Comparison of ENCODE assay signal across 1 cellular context in genomic region chr12:9910716-9911421, GRCh38.
TF ChIP-seq lines count a peak whose summit lies in the region.

No MANE protein-coding gene starts in this region.

TF ChIP-seq in Ishikawa, 13 proteins besides CTCF, POLR2A, EP300 and RAD21 (continued from another document):
- no peak for TF ChIP-seq TEAD4 (IDR thresholded peaks at IDR 0.05)
- no peak for TF ChIP-seq TAF1 (IDR thresholded peaks at IDR 0.05; ENCODE audit: low read depth)
- TF ChIP-seq, protein P1, sequence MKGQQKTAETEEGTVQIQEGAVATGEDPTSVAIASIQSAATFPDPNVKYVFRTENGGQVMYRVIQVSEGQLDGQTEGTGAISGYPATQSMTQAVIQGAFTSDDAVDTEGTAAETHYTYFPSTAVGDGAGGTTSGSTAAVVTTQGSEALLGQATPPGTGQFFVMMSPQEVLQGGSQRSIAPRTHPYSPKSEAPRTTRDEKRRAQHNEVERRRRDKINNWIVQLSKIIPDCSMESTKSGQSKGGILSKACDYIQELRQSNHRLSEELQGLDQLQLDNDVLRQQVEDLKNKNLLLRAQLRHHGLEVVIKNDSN (IDR thresholded peaks at IDR 0.05) = peak; percentile 32; the same call in 1 of the 2 replicates
- TF ChIP-seq TCF12 (IDR thresholded peaks at IDR 0.05; ENCODE audit: low read depth) = peak; percentile 43; the same call in 1 of the 2 replicates
- no peak for TF ChIP-seq MAX (IDR thresholded peaks at IDR 0.05)
TF ChIP-seq in Ishikawa: peak in this region for 2.
